In genomic region chr21:43702785-43703067, GRCh38 we compare ENCODE assay signal across 8 cellular contexts. TPM values are rescaled to one million over a fixed set of nuclear protein-coding genes. Genes with fewer than 3 reads are reported as not detected.
DNase-seq lines count a peak whose midpoint lies in the region; ATAC-seq, FAIRE-seq and TF ChIP-seq lines count a peak whose summit lies in the region.

No MANE protein-coding gene starts in this region.

- no peak for TF ChIP-seq CTCF in bronchial epithelial cell (IDR thresholded peaks at IDR 0.05; ENCODE audit: insufficient read depth, low read length, severe bottlenecking)
- TF ChIP-seq CTCF in tibial artery (IDR thresholded peaks at IDR 0.05), result no peak

- intact Hi-C loops in Right ventricle myocardium inferior (cut with DNase I) (no loop called here), cardiac septum (cut with DNase I) (loop anchor here (10.0 kb wide), 1 partner anchor 72 kb away; the partner anchor contains the start of gene CSTB), tibial artery (cut with DNase I; ENCODE audit: low total_unique reads) (no loop called here)

- no peak overlapping the region for H3K18ac ChIP-seq in mesendoderm (ENCODE audit: low read length)

- no peak overlapping the region for H4K5ac ChIP-seq in mesendoderm (ENCODE audit: low read length)

- no peak overlapping the region for H2BK120ac ChIP-seq in mesendoderm (ENCODE audit: low read depth, low read length)

- H3K4me3 ChIP-seq in bronchial epithelial cell (ENCODE audit: low read depth, low read length), result no peak overlapping the region
- H3K4me3 ChIP-seq in mesendoderm (ENCODE audit: low read length), result no peak overlapping the region
- H3K4me3 ChIP-seq in tibial artery, result peak overlapping the region in 1 of 2 donors; percentile 5

- no peaks in the 10 kb centered on the region for H3K4me1 ChIP-seq in mesendoderm (ENCODE audit: control insufficient read depth, low read depth, low read length)
- peaks cover 0 to 43% (median 30%) of the 10 kb centered on the region in 4 donors for H3K4me1 ChIP-seq in tibial artery

- peak; percentile 59 for ATAC-seq in Right ventricle myocardium inferior

- no peak overlapping the region for H4K8ac ChIP-seq in mesendoderm (ENCODE audit: low read depth, low read length)

- no peak overlapping the region for H3K27ac ChIP-seq in mesendoderm (ENCODE audit: low read depth, low read length)
- H3K27ac ChIP-seq in tibial artery, result peak overlapping the region; percentile 62 to 75

- H2BK15ac ChIP-seq in mesendoderm (replicated peaks; ENCODE audit: low read depth), result no peak overlapping the region

- H3K36me3 ChIP-seq in bronchial epithelial cell (ENCODE audit: control insufficient read depth, insufficient read depth, low read length) (no peaks in the 10 kb centered on the region), mesendoderm (ENCODE audit: control insufficient read depth, insufficient read depth, low read length) (no peaks in the 10 kb centered on the region), tibial artery (no peaks in the 10 kb centered on the region)

- no peak overlapping the region for H3K4me2 ChIP-seq in mesendoderm (ENCODE audit: low read length)

- peak overlapping the region; percentile 7 for H3K56ac ChIP-seq in mesendoderm (ENCODE audit: low read length)

- H3K27me3 ChIP-seq in bronchial epithelial cell (ENCODE audit: control insufficient read depth, insufficient read depth, low read length) (no peaks in the 10 kb centered on the region), mesendoderm (ENCODE audit: insufficient read depth, low read length, poor library complexity) (no peaks in the 10 kb centered on the region), tibial artery (no peaks in the 10 kb centered on the region)

- no peak overlapping the region for H3K4ac ChIP-seq in mesendoderm (ENCODE audit: low read depth, low read length)

- no peak overlapping the region for H2BK5ac ChIP-seq in mesendoderm (ENCODE audit: low read length)

- no CpG with 5 or more reads among the region's 14 CpGs for WGBS in mesendoderm (ENCODE audit: extremely low coverage, insufficient coverage, low lambda C conversion rate)

- H3K9me3 ChIP-seq in tibial artery, result no peaks in the 10 kb centered on the region

- no peak for FAIRE-seq in bronchial epithelial cell (lab: Jason Lieb, UNC)

- no peak overlapping the region for H3K23ac ChIP-seq in mesendoderm (ENCODE audit: low read length)

- no peak overlapping the region for H2AK5ac ChIP-seq in mesendoderm (ENCODE audit: low read length)

- no peaks in the 10 kb centered on the region for H3K79me2 ChIP-seq in mesendoderm (ENCODE audit: control insufficient read depth, insufficient read depth, low read length)

- DNase-seq in Right ventricle myocardium inferior (ENCODE audit: missing footprints) (no peak), cardiac septum (ENCODE audit: low spot score) (no peak), bronchial epithelial cell (ENCODE audit: low read depth) (peak; percentile 35), mesendoderm (no peak), tibial artery (no peak), cerebellar nuclear complex (lab: John Stamatoyannopoulos, UW) (no peak), dedifferentiated amniotic fluid mesenchymal stem cell (ENCODE audit: extremely low spot score) (no peak)
- no peak for DNase-seq in stimulated activated CD4-positive, alpha-beta T cell treated with anti-CD3 and anti-CD28 coated beads, Interleukin-4, amount 100 ng/mL, for 24 hours

- no peaks in the 10 kb centered on the region for H3K79me1 ChIP-seq in mesendoderm (ENCODE audit: low read length)

- no peak overlapping the region for H3K9ac ChIP-seq in mesendoderm (ENCODE audit: low read length)

RNA-seq across cellular contexts. Expression of gene PDXK, which starts 16.2 kb away (rescaled TPM):
- 105 TPM for total RNA-seq in Right ventricle myocardium inferior
- total RNA-seq in cardiac septum, result 56.9 TPM
- 535 and 591 TPM in 2 replicates for total RNA-seq in bronchial epithelial cell
- polyA plus RNA-seq in mesendoderm (2013, experiment 1 of 2), result 29.9 TPM
- polyA plus RNA-seq in mesendoderm (2013, experiment 2 of 2), result 29.8 TPM

RNA-seq across cellular contexts. Expression of gene RRP1B, which starts 43.4 kb away (rescaled TPM):
- total RNA-seq in Right ventricle myocardium inferior (9.5 TPM), cardiac septum (8.7 TPM), bronchial epithelial cell (25.3 and 31.1 TPM in 2 replicates)
- 67.8 TPM for polyA plus RNA-seq in mesendoderm (2013, experiment 1 of 2)
- polyA plus RNA-seq in mesendoderm (2013, experiment 2 of 2), result 67.4 TPM

RNA-seq across cellular contexts. Expression of gene HSF2BP, which starts 43.4 kb away (rescaled TPM):
- not detected for total RNA-seq in Right ventricle myocardium inferior
- not detected for total RNA-seq in cardiac septum
- total RNA-seq in bronchial epithelial cell, result 5.8 and 6.6 TPM in 2 replicates
- polyA plus RNA-seq in mesendoderm (2013, experiment 1 of 2), result 1.2 TPM
- 1.1 TPM for polyA plus RNA-seq in mesendoderm (2013, experiment 2 of 2)
